8 cellular contexts compared by ENCODE assay signal in genomic region chr6:147508871-147509608, GRCh38.
DNase-seq lines count a peak whose midpoint lies in the region; TF ChIP-seq lines count a peak whose summit lies in the region.

No MANE protein-coding gene starts in this region.

- peak; percentile 60 for DNase-seq in activated CD8-positive, alpha-beta memory T cell treated with anti-CD3 and anti-CD28 coated beads, Interleukin-2, amount 50 U/mL, for 48 hours
- no peak for DNase-seq in activated CD8-positive, alpha-beta memory T cell treated with anti-CD3 and anti-CD28 coated beads, Interleukin-2, amount 50 U/mL, for 4 hours
- DNase-seq in NCI-H774 (lab: John Stamatoyannopoulos, UW) (peak; percentile 58), erythroblast (lab: John Stamatoyannopoulos, UW) (peak; percentile 24 to 34), nephron progenitor cell (peak; percentile 61), SW480 (ENCODE audit: low spot score) (no peak), HPDE6-E6E7 (ENCODE audit: extremely low spot score) (no peak), NCI-H1436 treated with DMSO at 0.1 percent for 48 hours (lab: John Stamatoyannopoulos, UW) (no peak)

- no peaks in the 10 kb centered on the region for H3K9me3 Mint-ChIP-seq in nephron progenitor cell

- TF ChIP-seq POLR2A in erythroblast (IDR thresholded peaks at IDR 0.05; ENCODE audit: low read length): no peak

- peaks cover 14% of the 10 kb centered on the region for H3K4me1 Mint-ChIP-seq in nephron progenitor cell

- peaks cover 47% of the 10 kb centered on the region for H3K27me3 Mint-ChIP-seq in nephron progenitor cell (ENCODE audit: low read depth, poor library complexity)

- H3K4me3 Mint-ChIP-seq in nephron progenitor cell: peak overlapping the region; percentile 89

- no peak for TF ChIP-seq CTCF in nephron progenitor cell (IDR thresholded peaks at IDR 0.05)

- H3K27ac Mint-ChIP-seq in nephron progenitor cell: no peak overlapping the region

- no peaks in the 10 kb centered on the region for H3K36me3 Mint-ChIP-seq in nephron progenitor cell (ENCODE audit: low read depth)

Comparison
In these comparisons a context has a peak if more than half of its experiments do, and no peak if none do; other contexts are left out.
1. DNase-seq: peak in activated CD8-positive, alpha-beta memory T cell treated with anti-CD3 and anti-CD28 coated beads, Interleukin-2, amount 50 U/mL, for 48 hours (single experiment), NCI-H774 (single experiment), erythroblast (2 of 2) and nephron progenitor cell (single experiment); none in activated CD8-positive, alpha-beta memory T cell treated with anti-CD3 and anti-CD28 coated beads, Interleukin-2, amount 50 U/mL, for 4 hours (single experiment), SW480 (single experiment), HPDE6-E6E7 (single experiment) and NCI-H1436 treated with DMSO at 0.1 percent for 48 hours (single experiment).